Comparison of ENCODE assay signal across 8 cellular contexts in the genomic region with DNA sequence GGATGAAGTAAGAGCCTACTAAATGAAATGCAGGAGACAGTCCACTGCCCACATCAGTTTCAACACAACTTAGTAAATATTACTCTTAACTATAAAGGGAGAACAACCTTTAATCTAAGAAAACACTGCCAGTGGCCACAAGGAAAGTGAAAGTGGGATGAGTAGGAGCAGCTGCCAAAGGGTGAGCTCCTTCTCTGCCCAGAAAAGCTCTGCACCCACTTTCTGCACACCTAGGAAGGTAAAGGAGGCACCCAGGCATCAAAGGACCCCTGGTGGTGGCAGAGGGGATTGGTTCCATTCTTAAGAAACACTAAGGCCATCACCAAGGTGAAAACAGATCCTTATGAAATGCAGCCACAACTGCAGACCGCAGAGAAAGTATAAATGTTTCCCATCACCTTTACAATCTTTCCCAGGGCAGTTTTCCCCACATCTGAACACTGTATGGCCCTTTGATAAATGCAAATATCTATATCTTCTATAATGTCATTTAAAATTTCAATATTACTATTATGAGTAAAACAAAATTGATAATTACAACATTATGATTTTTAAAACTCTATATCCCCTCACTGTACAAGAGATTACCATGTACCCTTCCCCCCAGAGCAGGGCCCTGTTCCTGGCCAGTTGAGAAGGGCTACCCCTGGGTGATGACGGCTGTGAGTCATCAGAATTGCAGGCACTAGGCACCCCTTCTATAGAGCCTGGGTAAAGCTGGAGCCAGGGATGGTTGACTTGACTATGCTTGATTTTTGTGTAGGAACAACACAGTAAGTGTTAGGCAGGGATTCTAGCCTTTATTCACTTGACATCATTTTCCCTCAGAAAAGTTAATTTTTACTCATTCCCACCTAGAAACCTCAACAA.
A peak's percentile ranks its signal among the peaks of the same experiment; 100 is the strongest.
DNase-seq lines count a peak whose midpoint lies in the region; ATAC-seq lines count a peak whose summit lies in the region.

No MANE protein-coding gene starts in this region.

- peak; percentile 52 for DNase-seq in SKM-1 treated with dmso at 0.1 percent for 144 hours (lab: John Stamatoyannopoulos, UW; ENCODE audit: unreplicated experiment)
- peak; percentile 30 for DNase-seq in activated naive CD8-positive, alpha-beta T cell treated with anti-CD3 and anti-CD28 coated beads, Interleukin-2, amount 50 U/mL, for 16 hours (ENCODE audit: low read depth, low spot score)
- peak; percentile 12 for DNase-seq in kidney glomerular epithelial cell (lab: John Stamatoyannopoulos, UW)
- peak; percentile 20 for DNase-seq in stimulated activated CD8-positive, alpha-beta memory T cell treated with anti-CD3 and anti-CD28 coated beads, Interleukin-12 subunit alpha, Interleukin-12 subunit beta, amount 100 ng/mL, for 24 hours (ENCODE audit: extremely low read depth)
- no peak for DNase-seq in occipital lobe (lab: John Stamatoyannopoulos, UW)

- ATAC-seq in GM18498 (IDR thresholded peaks at IDR 0.05; ENCODE audit: unreplicated experiment), result peak; percentile 76
- peak; percentile 68 for ATAC-seq in HG03442 (IDR thresholded peaks at IDR 0.05; ENCODE audit: unreplicated experiment)
- no peak for ATAC-seq in GM21515 (IDR thresholded peaks at IDR 0.05; ENCODE audit: unreplicated experiment)
